10 cellular contexts compared by ENCODE assay signal in genomic region chr4:136097676-136098075, GRCh38.
"Had no signal": no experiment of that assay in that cellular context is flagged by ENCODE, and none has a peak within 500 bp of the region (broad histone marks: within the 10 kb centered on the region; RNA-seq: fewer than 3 reads in every experiment).

No MANE protein-coding gene starts in this region.

- H3K27ac Mint-ChIP-seq: GM23338, HFFc6 had no signal

- H2AFZ ChIP-seq: GM23338 had no signal

- H3K27ac ChIP-seq: HL-60, KMS-11 had no signal

- H3K9me3 Mint-ChIP-seq: GM23338 had no signal

- H3K4me3 Mint-ChIP-seq: GM23338, H9, HFFc6 had no signal

- DNase-seq: H9, HCEC 1CT, HFFc6, IMR-90, KBM-7 had no signal

- H3K4me1 Mint-ChIP-seq: H9 had no signal

- H3K9ac ChIP-seq: KMS-11 had no signal

- FAIRE-seq: H1, H54 had no signal

- ATAC-seq: GM23338 had no signal

- H3K4me2 ChIP-seq: GM23338, KMS-11 had no signal

- H3K4me3 ChIP-seq: GM23338 had no signal
